Comparison of ENCODE assay signal across 1 cellular context in genomic region chr3:195821403-195822130, GRCh38.
TF ChIP-seq lines count a peak whose summit lies in the region.

No MANE protein-coding gene starts in this region.

TF ChIP-seq in H1, 55 proteins besides CTCF, POLR2A, EP300 and RAD21 (continued from another document):
- TF ChIP-seq USF2 (IDR thresholded peaks at IDR 0.05; ENCODE audit: low read length) = no peak
- TF ChIP-seq EGR1 (IDR thresholded peaks at IDR 0.05; ENCODE audit: borderline replicate concordance, low read depth, low read length) = no peak
- no peak for TF ChIP-seq CREB1 (IDR thresholded peaks at IDR 0.05)
